In genomic region chr13:102878491-102878890, GRCh38 we compare ENCODE assay signal across 31 cellular contexts. TPM values are rescaled to one million over a fixed set of nuclear protein-coding genes. Genes with fewer than 3 reads are reported as not detected.
DNase-seq lines count a peak whose midpoint lies in the region; ATAC-seq and TF ChIP-seq lines count a peak whose summit lies in the region.
"Had no signal": no experiment of that assay in that cellular context is flagged by ENCODE, and none has a peak within 500 bp of the region (broad histone marks: within the 10 kb centered on the region; RNA-seq: fewer than 3 reads in every experiment).

No MANE protein-coding gene starts in this region.

- in situ Hi-C loops in G401 (cut with HindIII; ENCODE audit: low sequenced_read_pairs) (no loop called here), astrocyte of the cerebellum (cut with HindIII; ENCODE audit: low sequenced_read_pairs) (no loop called here)

- DNase-seq in G401 (ENCODE audit: low spot score) (peak; percentile 47), astrocyte of the cerebellum (ENCODE audit: low read depth) (peak; percentile 75), fibroblast of peridontal ligament (ENCODE audit: extremely low read depth) (peak; percentile 33), pulmonary artery endothelial cell (ENCODE audit: low read depth, low spot score) (peak; percentile 11), substantia nigra (lab: John Stamatoyannopoulos, UW) (no peak)
- DNase-seq in activated CD4-positive, CD25-positive, alpha-beta regulatory T cell treated with anti-CD3 and anti-CD28 coated beads, Interleukin-2, amount 50 U/mL, for 72 hours = no peak
- DNase-seq: activated CD4-positive, alpha-beta T cell treated with anti-CD3 and anti-CD28 coated beads, Interleukin-2, amount 50 U/mL, for 48 hours; activated naive CD4-positive, alpha-beta T cell treated with Interleukin-2 at 50 U/mL for 16 hours; activated T-cell treated with anti-CD3 and anti-CD28 coated beads, Interleukin-2, amount 50 U/mL, for 1 hour; aorta; CD8-positive, alpha-beta memory T cell; colonic mucosa; DMS79; endodermal cell; foreskin keratinocyte; HCEC 1CT; hypothalamus; islet precursor cell; Karpas-422; mammary epithelial cell; naive B cell; NCI-H1048; NCI-H2081 treated with DMSO at 0.1 percent for 48 hours; NCI-H446 treated with DMSO at 0.1 percent for 48 hours; pancreas; Peyer's patch; sigmoid colon; stimulated activated naive B cell treated with anti-CD40 and anti-IgM and Interleukin-4, amounts not matched to agents 10 μg/mL and 1 μg/mL and 100 μg/mL, for 72 hours; T-helper 17 cell; WERI-Rb-1 had no signal

- TF ChIP-seq CTCF in astrocyte of the cerebellum (IDR thresholded peaks at IDR 0.05; ENCODE audit: low read depth, low read length, missing control alignments) = no peak

- H3K4me3 ChIP-seq in astrocyte of the cerebellum (ENCODE audit: low read depth, low read length) = no peak overlapping the region
- H3K4me3 ChIP-seq: colonic mucosa, pancreas, Peyer's patch, sigmoid colon had no signal

- ATAC-seq in GM18502 (IDR thresholded peaks at IDR 0.05; ENCODE audit: poor library complexity, unreplicated experiment) = no peak
- ATAC-seq: foreskin keratinocyte; pancreas; stimulated activated naive B cell treated with anti-CD40 and anti-IgM and Interleukin-4, amounts not matched to agents 10 μg/mL and 1 μg/mL and 100 μg/mL, for 72 hours; T-helper 17 cell had no signal

- H3K27ac ChIP-seq in substantia nigra (ENCODE audit: low read depth, low read length, poor library complexity, severe bottlenecking) = no peak overlapping the region
- H3K27ac ChIP-seq: colonic mucosa, foreskin keratinocyte, pancreas, Peyer's patch, sigmoid colon, WERI-Rb-1 had no signal

RNA-seq across cellular contexts. Expression of gene ERCC5, which starts 32.7 kb away (rescaled TPM):
- 15.9 and 50.2 TPM in 2 replicates for total RNA-seq in G401 (2014; rRNA removed; shearing (Covaris generic))
- 35.9 and 48.1 TPM in 2 replicates for total RNA-seq in pulmonary artery endothelial cell

Comparison
In these comparisons a context has a peak if more than half of its experiments do, and no peak if none do; other contexts are left out.
1. DNase-seq: peak in G401 (single experiment), astrocyte of the cerebellum (single experiment), fibroblast of peridontal ligament (single experiment) and pulmonary artery endothelial cell (single experiment); none in activated CD4-positive, CD25-positive, alpha-beta regulatory T cell treated with anti-CD3 and anti-CD28 coated beads, Interleukin-2, amount 50 U/mL, for 72 hours (single experiment) and substantia nigra (0 of 49).